Comparison of ENCODE assay signal across 19 cellular contexts in genomic region chr11:105923814-105924213, GRCh38.
DNase-seq lines count a peak whose midpoint lies in the region; TF ChIP-seq lines count a peak whose summit lies in the region.
"Had no signal": no experiment of that assay in that cellular context is flagged by ENCODE, and none has a peak within 500 bp of the region (broad histone marks: within the 10 kb centered on the region; RNA-seq: fewer than 3 reads in every experiment).

No MANE protein-coding gene starts in this region.

- TF ChIP-seq CTCF in AG10803 (conservative IDR thresholded peaks at IDR 0.05; ENCODE audit: low read length) (no peak), cardiac fibroblast (IDR thresholded peaks at IDR 0.05; ENCODE audit: low read depth, low read length) (no peak), foreskin fibroblast (IDR thresholded peaks at IDR 0.05; ENCODE audit: low read depth, low read length) (no peak), uterus (IDR thresholded peaks at IDR 0.05) (no peak), Calu3 (IDR thresholded peaks at IDR 0.05; ENCODE audit: unreplicated experiment) (no peak), type B pancreatic cell (conservative IDR thresholded peaks at IDR 0.05) (no peak)

- H3K4me3 Mint-ChIP-seq in Calu3 (ENCODE audit: low read depth, unreplicated experiment) = no peak overlapping the region
- no peak overlapping the region for H3K4me3 Mint-ChIP-seq in type B pancreatic cell
- H3K4me3 Mint-ChIP-seq: activated naive CD8-positive, alpha-beta T cell; CD4-positive, CD25-positive, alpha-beta regulatory T cell; memory B cell; natural killer cell treated with Interleukin-12 subunit alpha and Interleukin-12 subunit beta and Interleukin-15 and Interleukin-18, amount 100 ng/mL, for 72 hours; stimulated activated effector memory CD8-positive, alpha-beta T cell treated with anti-CD3 and anti-CD28 coated beads, Interleukin-12 subunit alpha, Interleukin-12 subunit beta, amount 100 ng/mL, for 72 hours had no signal

- H3K4me1 Mint-ChIP-seq in Calu3 (ENCODE audit: low read depth, unreplicated experiment) = no peaks in the 10 kb centered on the region
- no peaks in the 10 kb centered on the region for H3K4me1 Mint-ChIP-seq in type B pancreatic cell (ENCODE audit: unreplicated experiment)
- H3K4me1 Mint-ChIP-seq: CD4-positive, CD25-positive, alpha-beta regulatory T cell; memory B cell; stimulated activated effector memory CD8-positive, alpha-beta T cell treated with anti-CD3 and anti-CD28 coated beads, Interleukin-12 subunit alpha, Interleukin-12 subunit beta, amount 100 ng/mL, for 72 hours had no signal

- peak; percentile 24 for DNase-seq in AG10803 (ENCODE audit: low read depth)
- peak; percentile 55 for DNase-seq in MG63
- peak; percentile 47 to 71 for DNase-seq in cardiac fibroblast (ENCODE audit: low read depth in 2 of 2)
- DNase-seq in foreskin fibroblast = peak; percentile 66 to 84
- DNase-seq in uterus = no peak
- no peak for DNase-seq in Calu3
- DNase-seq in type B pancreatic cell (ENCODE audit: extremely low spot score, unreplicated experiment) = no peak
- no peak for DNase-seq in LoVo (ENCODE audit: low spot score)
- DNase-seq: activated CD8-positive, alpha-beta memory T cell treated with anti-CD3 and anti-CD28 coated beads for 24 hours; CD4-positive, CD25-positive, alpha-beta regulatory T cell; central memory CD4-positive, alpha-beta T cell; DMS79; NCI-H1694 treated with DMSO at 0.1 percent for 48 hours; spleen had no signal

- no peaks in the 10 kb centered on the region for H3K4me1 ChIP-seq in uterus
- H3K4me1 ChIP-seq: spleen had no signal

- no TSS peak for BruUV-seq in Calu3 (replicated peaks; lab: Mats Ljungman, UMichigan)

- H3K9me3 Mint-ChIP-seq in Calu3 (ENCODE audit: low read depth, unreplicated experiment) (no peaks in the 10 kb centered on the region), type B pancreatic cell (no peaks in the 10 kb centered on the region)
- H3K9me3 Mint-ChIP-seq: memory B cell; stimulated activated effector memory CD8-positive, alpha-beta T cell treated with anti-CD3 and anti-CD28 coated beads, Interleukin-12 subunit alpha, Interleukin-12 subunit beta, amount 100 ng/mL, for 72 hours had no signal

- H3K27me3 ChIP-seq in MG63 (no peaks in the 10 kb centered on the region), uterus (no peaks in the 10 kb centered on the region)
- H3K27me3 ChIP-seq: spleen, tibial nerve had no signal

- no peak overlapping the region for H3K27ac Mint-ChIP-seq in Calu3 (ENCODE audit: unreplicated experiment)
- H3K27ac Mint-ChIP-seq in type B pancreatic cell = no peak overlapping the region
- H3K27ac Mint-ChIP-seq: activated naive CD8-positive, alpha-beta T cell; CD4-positive, CD25-positive, alpha-beta regulatory T cell; memory B cell; natural killer cell treated with Interleukin-12 subunit alpha and Interleukin-12 subunit beta and Interleukin-15 and Interleukin-18, amount 100 ng/mL, for 72 hours; stimulated activated effector memory CD8-positive, alpha-beta T cell treated with anti-CD3 and anti-CD28 coated beads, Interleukin-12 subunit alpha, Interleukin-12 subunit beta, amount 100 ng/mL, for 72 hours had no signal

- no peak overlapping the region for H3K27ac ChIP-seq in uterus
- H3K27ac ChIP-seq: spleen, tibial nerve had no signal

- H3K27me3 Mint-ChIP-seq in Calu3 (ENCODE audit: unreplicated experiment) (no peaks in the 10 kb centered on the region), type B pancreatic cell (no peaks in the 10 kb centered on the region)
- H3K27me3 Mint-ChIP-seq: activated naive CD8-positive, alpha-beta T cell; CD4-positive, CD25-positive, alpha-beta regulatory T cell; memory B cell; natural killer cell treated with Interleukin-12 subunit alpha and Interleukin-12 subunit beta and Interleukin-15 and Interleukin-18, amount 100 ng/mL, for 72 hours had no signal

- H3K9me3 ChIP-seq in MG63 = no peaks in the 10 kb centered on the region
- no peaks in the 10 kb centered on the region for H3K9me3 ChIP-seq in uterus
- H3K9me3 ChIP-seq: spleen, tibial nerve had no signal

- CTCF ChIA-PET in Calu3 (lab: Charles Lee) = no interaction called here

- intact Hi-C loops in uterus (cut with DNase I; ENCODE audit: low total_unique reads) (no loop called here), Calu3 (cut with micrococcal nuclease; ENCODE audit: unreplicated experiment) (no loop called here)

- H3K36me3 Mint-ChIP-seq in Calu3 (ENCODE audit: insufficient read depth, unreplicated experiment) = no peaks in the 10 kb centered on the region
- no peaks in the 10 kb centered on the region for H3K36me3 Mint-ChIP-seq in type B pancreatic cell
- H3K36me3 Mint-ChIP-seq: activated naive CD8-positive, alpha-beta T cell; CD4-positive, CD25-positive, alpha-beta regulatory T cell; memory B cell; natural killer cell treated with Interleukin-12 subunit alpha and Interleukin-12 subunit beta and Interleukin-15 and Interleukin-18, amount 100 ng/mL, for 72 hours; stimulated activated effector memory CD8-positive, alpha-beta T cell treated with anti-CD3 and anti-CD28 coated beads, Interleukin-12 subunit alpha, Interleukin-12 subunit beta, amount 100 ng/mL, for 72 hours had no signal

- no peaks in the 10 kb centered on the region for H3K36me3 ChIP-seq in MG63
- no peaks in the 10 kb centered on the region for H3K36me3 ChIP-seq in uterus
- H3K36me3 ChIP-seq: spleen, tibial nerve had no signal

- H3K4me3 ChIP-seq in AG10803 (ENCODE audit: low read length) (no peak overlapping the region), MG63 (no peak overlapping the region), cardiac fibroblast (replicated peaks in 1 of 2; ENCODE audit: low read depth in 2 of 2, low read length in 2 of 2) (no peak overlapping the region), foreskin fibroblast (ENCODE audit: low read depth in 1 of 2, low read length in 2 of 2) (no peak overlapping the region), uterus (no peak overlapping the region)
- H3K4me3 ChIP-seq: spleen, tibial nerve had no signal

- TF ChIP-seq POLR2A in uterus (IDR thresholded peaks at IDR 0.05) = no peak

Comparison
In these comparisons a context has a peak if more than half of its experiments do, and no peak if none do; other contexts are left out.
1. DNase-seq: peak in AG10803 (single experiment), MG63 (single experiment), cardiac fibroblast (2 of 2) and foreskin fibroblast (2 of 2); none in uterus (0 of 2), Calu3 (single experiment), type B pancreatic cell (single experiment) and LoVo (single experiment).